In the genomic region with DNA sequence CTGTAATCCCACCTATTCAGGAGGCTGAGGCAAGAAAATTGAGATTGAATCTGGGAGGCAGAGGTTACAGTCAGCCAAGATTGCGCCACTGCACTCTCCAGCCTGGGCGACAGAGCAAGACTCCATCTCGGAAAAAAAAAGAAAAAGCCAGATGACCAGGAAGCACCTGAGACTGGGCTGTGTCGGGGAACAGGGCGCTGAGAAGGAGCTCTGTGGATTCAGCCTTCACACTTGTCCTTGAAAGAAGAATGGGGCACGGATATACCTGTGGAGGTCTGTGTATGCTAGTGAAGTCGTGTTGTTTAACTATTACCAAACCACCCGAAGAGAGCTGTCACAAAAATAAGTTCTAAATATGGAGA, we compare ENCODE assay signal across 18 cellular contexts. TPM values are rescaled to one million over a fixed set of nuclear protein-coding genes. Genes with fewer than 3 reads are reported as not detected.
DNase-seq lines count a peak whose midpoint lies in the region; ATAC-seq and TF ChIP-seq lines count a peak whose summit lies in the region.
"Had no signal": no experiment of that assay in that cellular context is flagged by ENCODE, and none has a peak within 500 bp of the region (broad histone marks: within the 10 kb centered on the region; RNA-seq: fewer than 3 reads in every experiment).

No MANE protein-coding gene starts in this region.

- in situ Hi-C loops in gastrocnemius medialis (cut with MboI; ENCODE audit: low sequenced_read_pairs in 4 of 4) (no loop called here), GM13976 (cut with MboI; ENCODE audit: low sequenced_read_pairs, unreplicated experiment) (no loop called here)

- H3K9me3 Mint-ChIP-seq in HFFc6 (no peaks in the 10 kb centered on the region), MCF 10A (ENCODE audit: unreplicated experiment) (no peaks in the 10 kb centered on the region)
- H3K9me3 Mint-ChIP-seq: CD14-positive monocyte, H9 had no signal

- ATAC-seq in gastrocnemius medialis (peak in 1 of 2 donors; percentile 43), HG02870 (IDR thresholded peaks at IDR 0.05; ENCODE audit: unreplicated experiment) (no peak), HG03469 (IDR thresholded peaks at IDR 0.05; ENCODE audit: unreplicated experiment) (no peak), GM21447 (IDR thresholded peaks at IDR 0.05; ENCODE audit: unreplicated experiment) (no peak)
- ATAC-seq: GM12878 had no signal

- H3K4me3 Mint-ChIP-seq in HFFc6 (no peak overlapping the region), MCF 10A (ENCODE audit: unreplicated experiment) (peak overlapping the region; percentile 72)
- H3K4me3 Mint-ChIP-seq: CD14-positive monocyte, H9 had no signal

- H3K36me3 Mint-ChIP-seq in HFFc6 (ENCODE audit: low read depth) (peaks cover 38% of the 10 kb centered on the region), MCF 10A (ENCODE audit: insufficient read depth, unreplicated experiment) (peaks cover 79% of the 10 kb centered on the region)

- DNase-seq in HFFc6 (no peak), MCF 10A (ENCODE audit: unreplicated experiment) (peak; percentile 53), islet precursor cell (peak; percentile 37), gastrocnemius medialis (no peak), GM13976 (ENCODE audit: low spot score) (no peak)
- DNase-seq: DMS 273 treated with DMSO at 0.1 percent for 48 hours, GDM1, H9, MV-4-11, NCI-H1417, NCI-H187 treated with DMSO at 0.1 percent for 48 hours, NCI-H526 treated with DMSO at 0.1 percent for 48 hours, SHP77 treated with DMSO at 0.1 percent for 48 hours had no signal

- H3K36me3 ChIP-seq in gastrocnemius medialis: peaks cover 0 to 42% of the 10 kb centered on the region in 2 donors

- TF ChIP-seq POLR2A in gastrocnemius medialis (IDR thresholded peaks at IDR 0.05): no peak

- H3K27me3 Mint-ChIP-seq in HFFc6 (ENCODE audit: insufficient read depth) (peaks cover 2% of the 10 kb centered on the region; the same call in 1 of the 2 replicates), MCF 10A (ENCODE audit: insufficient read depth, unreplicated experiment) (no peaks in the 10 kb centered on the region)

- H3K27ac Mint-ChIP-seq in HFFc6 (0 out of 2 replicates have a peak overlapping the region, but pooled peaks have one; percentile 13), MCF 10A (ENCODE audit: low read depth, unreplicated experiment) (peak overlapping the region; percentile 98)

- no TSS peak for BruUV-seq in MCF 10A (replicated peaks; lab: Mats Ljungman, UMichigan)

- CTCF ChIA-PET in MCF 10A (lab: Yijun Ruan, JAX): interaction anchor here (0.6 to 1.8 kb wide), 10 partner anchors 9 to 799 kb away, joined by 3 to 9 read pairs (median 3); no protein-coding TSS in a partner anchor

- POLR2A ChIA-PET in MCF 10A (lab: Yijun Ruan, JAX): interaction anchor here (0.8 to 7.6 kb wide), 14 partner anchors 9 to 330 kb away, joined by 3 to 68 read pairs (median 7); partner anchors contain the start of genes GRPEL1, TADA2B and TBC1D14

- H3K27me3 ChIP-seq in gastrocnemius medialis: no peaks in the 10 kb centered on the region

- no peak overlapping the region for H3K4me3 ChIP-seq in gastrocnemius medialis
- H3K4me3 ChIP-seq: GM12878 had no signal

- H3K9me3 ChIP-seq in gastrocnemius medialis: no peaks in the 10 kb centered on the region

- intact Hi-C loops in MCF 10A (cut with micrococcal nuclease): loop anchor here (1.0 to 2.0 kb wide), 2 partner anchors 13 to 39 kb away; partner anchors contain the start of gene TADA2B
- intact Hi-C loops in gastrocnemius medialis (cut with DNase I; ENCODE audit: low total_unique reads): no loop called here

- peaks cover 16 to 21% of the 10 kb centered on the region in 2 donors for H3K4me1 ChIP-seq in gastrocnemius medialis

- peak overlapping the region; percentile 27 to 73 (median 50) for H3K27ac ChIP-seq in gastrocnemius medialis

- TF ChIP-seq CTCF in HFFc6 (IDR thresholded peaks at IDR 0.05): no peak
- TF ChIP-seq CTCF in MCF 10A (IDR thresholded peaks at IDR 0.05; ENCODE audit: unreplicated experiment): no peak
- TF ChIP-seq CTCF in gastrocnemius medialis (IDR thresholded peaks at IDR 0.05 in 4 of 5, conservative IDR thresholded peaks at IDR 0.05 in 1 of 5): no peak
- no peak for TF ChIP-seq CTCF in GM13976 (IDR thresholded peaks at IDR 0.05; ENCODE audit: borderline replicate concordance, control extremely low read depth, extremely low read depth, insufficient read depth, missing control alignments)

- H3K4me1 Mint-ChIP-seq in HFFc6 (ENCODE audit: low read depth): peaks cover 7% of the 10 kb centered on the region; the same call in 1 of the 2 replicates
- peaks cover 38% of the 10 kb centered on the region for H3K4me1 Mint-ChIP-seq in MCF 10A (ENCODE audit: insufficient read depth, unreplicated experiment)

RNA-seq across cellular contexts. Expression of gene TADA2B, which starts 39.3 kb away (rescaled TPM):
- 10 to 100 TPM; 15.5 to 19.9 (median 17.9) TPM for total RNA-seq in HFFc6 (2021; fragmentation: NEBNext Ultra II Directional; extraction: Animal tissue kit (Norgen Biotek cat#: 25700))
- 29.5 and 31.8 TPM in 2 replicates for total RNA-seq in MCF 10A (2022)
- 10 to 100 TPM; 55.4 to 70.2 (median 56.4) TPM for total RNA-seq in gastrocnemius medialis

Comparison
In these comparisons a context has a peak if more than half of its experiments do, and no peak if none do; other contexts are left out.
1. DNase-seq: peak in MCF 10A (single experiment) and islet precursor cell (single experiment); none in HFFc6 (single experiment), gastrocnemius medialis (0 of 2) and GM13976 (single experiment).